8 cellular contexts compared by ENCODE assay signal in the genomic region with DNA sequence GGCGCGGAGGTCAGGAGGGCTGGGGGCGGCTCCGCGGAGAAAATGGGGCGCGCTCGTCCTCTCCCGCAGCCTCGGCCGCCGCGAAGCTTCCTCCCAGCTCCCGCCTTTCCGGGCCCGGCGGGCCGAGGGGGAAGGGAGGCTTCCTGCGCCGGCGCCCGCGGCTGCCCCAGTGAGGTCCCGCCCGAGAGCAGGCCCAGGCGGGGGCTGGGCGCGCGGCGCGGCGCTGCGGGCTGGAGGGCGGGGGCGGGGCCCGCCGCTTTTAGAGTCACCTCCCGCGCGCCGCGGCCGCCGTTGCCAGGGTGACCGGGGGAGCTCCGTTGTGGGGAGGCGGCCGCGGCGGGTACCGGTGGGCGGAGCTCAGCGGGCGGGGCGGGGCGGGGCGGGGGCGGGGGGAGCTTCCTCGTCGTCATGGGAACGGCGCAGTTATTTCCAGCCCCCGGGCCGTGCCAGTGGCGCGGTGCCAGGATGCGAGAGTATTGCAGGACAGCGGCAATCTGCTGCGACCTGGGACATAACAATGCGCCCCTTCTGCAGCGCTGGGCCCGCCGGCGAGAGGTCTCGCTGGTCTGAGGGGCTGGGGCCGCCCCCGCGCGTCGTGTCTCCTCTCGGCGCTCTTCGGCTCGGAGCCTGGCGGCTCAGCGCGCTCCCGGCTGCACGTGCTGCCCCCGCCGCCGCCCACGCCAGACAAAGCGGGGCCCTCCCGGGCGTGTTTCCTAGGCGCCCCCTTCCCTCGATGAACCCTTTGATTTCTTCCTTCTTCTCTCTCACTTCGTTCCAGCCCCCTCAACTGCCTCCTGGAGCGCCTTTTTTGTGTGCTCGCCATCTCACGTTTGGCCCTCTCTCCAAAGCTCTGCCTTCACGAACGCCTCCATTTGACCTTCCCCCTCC. TPM values are rescaled to one million over a fixed set of nuclear protein-coding genes. Genes with fewer than 3 reads are reported as not detected.
A peak's percentile ranks its signal among the peaks of the same experiment; 100 is the strongest.
DNase-seq lines count a peak whose midpoint lies in the region; ATAC-seq and TF ChIP-seq lines count a peak whose summit lies in the region.

No MANE protein-coding gene starts in this region.

- peak in 2 of 3 donors; percentile 40 to 78 for TF ChIP-seq POLR2A in spleen (IDR thresholded peaks at IDR 0.05)

- H3K4me1 Mint-ChIP-seq in WTC11, result peaks cover 83% of the 10 kb centered on the region

- POLR2A ChIA-PET in A673 (lab: Charles Lee; ENCODE audit: low non-redundant PET) (interaction anchor here (0.6 to 1.2 kb wide), 6 partner anchors 15 to 1613 kb away, joined by 3 to 11 read pairs (median 4); no protein-coding TSS in a partner anchor), WTC11 (lab: Charles Lee) (interaction anchor here (0.6 to 3.1 kb wide), 10 partner anchors 15 to 182 kb away, joined by 3 to 12 read pairs (median 4); a partner anchor contains a TSS)

- TF ChIP-seq CTCF in A673 (conservative IDR thresholded peaks at IDR 0.05; ENCODE audit: low read depth, low read length) (no peak), WTC11 (IDR thresholded peaks at IDR 0.05) (no peak), cardiac fibroblast (IDR thresholded peaks at IDR 0.05; ENCODE audit: low read depth, low read length) (no peak), spleen (IDR thresholded peaks at IDR 0.05 in 8 of 11, conservative IDR thresholded peaks at IDR 0.05 in 3 of 11) (peak in 1 of 11 experiments; percentile 8)

- 0 out of 2 replicates have a peak, but pooled peaks cover 3% of the 10 kb centered on the region for H3K9me3 Mint-ChIP-seq in WTC11

- H3K4me3 ChIP-seq in A673 (ENCODE audit: low read depth, low read length, poor library complexity, severe bottlenecking), result peak overlapping the region; percentile 70
- H3K4me3 ChIP-seq in cardiac fibroblast (replicated peaks in 1 of 2; ENCODE audit: low read depth in 2 of 2, low read length in 2 of 2), result peak overlapping the region; percentile 70 to 76
- H3K4me3 ChIP-seq in spleen, result peak overlapping the region; percentile 57 to 74 (median 68)

- H3K27ac ChIP-seq in A673 (ENCODE audit: low read depth, low read length, poor library complexity, severe bottlenecking) (peak overlapping the region; percentile 93), spleen (peak overlapping the region; percentile 77 to 93 (median 88))

- H3K27me3 Mint-ChIP-seq in WTC11 (ENCODE audit: low read depth), result peaks cover 73% of the 10 kb centered on the region

- WGBS in spleen, 5 donors, result 2 to 3% (median 2%) methylated on average over 50 to 104 of the region's 104 CpGs

- CTCF ChIA-PET in A673 (lab: Charles Lee) (interaction anchor here (0.6 to 1.3 kb wide), 5 partner anchors 9 to 1227 kb away, joined by 3 to 14 read pairs (median 8); no protein-coding TSS in a partner anchor), WTC11 (lab: Charles Lee) (interaction anchor here (0.8 to 2.4 kb wide), 15 partner anchors 10 to 182 kb away, joined by 3 to 27 read pairs (median 4); no protein-coding TSS in a partner anchor)

- no peaks in the 10 kb centered on the region for H3K36me3 Mint-ChIP-seq in WTC11

- H3K4me1 ChIP-seq in A673 (ENCODE audit: insufficient read depth, low read length, poor library complexity, severe bottlenecking), result peaks cover 59% of the 10 kb centered on the region
- H3K4me1 ChIP-seq in spleen, result peaks cover 29 to 75% (median 62%) of the 10 kb centered on the region in 6 donors

- ATAC-seq in GM18868 (IDR thresholded peaks at IDR 0.05; ENCODE audit: unreplicated experiment) (peak; percentile 78), HG03103 (IDR thresholded peaks at IDR 0.05; ENCODE audit: low read depth, unreplicated experiment) (peak; percentile 69), WTC11 (peak; percentile 63)

- no TSS peak for BruUV-seq in A673 (replicated peaks; lab: Mats Ljungman, UMichigan)

- intact Hi-C loops in A673 (cut with micrococcal nuclease; ENCODE audit: unreplicated experiment) (no loop called here), spleen (cut with DNase I; ENCODE audit: low total_unique reads) (no loop called here)

- no peaks in the 10 kb centered on the region for H3K27me3 ChIP-seq in A673 (replicated peaks; ENCODE audit: insufficient read depth, low read depth, low read length, poor library complexity)
- H3K27me3 ChIP-seq in spleen (replicated peaks in 1 of 7), result no peaks in the 10 kb centered on the region

- H3K36me3 ChIP-seq in A673 (ENCODE audit: insufficient read depth, low read length, poor library complexity, severe bottlenecking) (no peaks in the 10 kb centered on the region), spleen (no peaks in the 10 kb centered on the region)

- peak overlapping the region; percentile 85 for H3K4me3 Mint-ChIP-seq in WTC11

- no peak overlapping the region for H3K27ac Mint-ChIP-seq in WTC11

- no peaks in the 10 kb centered on the region for H3K9me3 ChIP-seq in A673 (ENCODE audit: low read depth, low read length, poor library complexity, severe bottlenecking)
- H3K9me3 ChIP-seq in spleen, result no peaks in the 10 kb centered on the region

- peak; percentile 97 for DNase-seq in A673 (ENCODE audit: low spot score)
- peak; percentile 97 for DNase-seq in NCI-H2196 (lab: John Stamatoyannopoulos, UW; ENCODE audit: unreplicated experiment)
- peak; percentile 89 for DNase-seq in WTC11 (ENCODE audit: low spot score)
- peak; percentile 89 to 94 for DNase-seq in cardiac fibroblast (ENCODE audit: low read depth in 2 of 2)
- peak; percentile 82 for DNase-seq in inferior parietal cortex (ENCODE audit: extremely low spot score)
- peak; percentile 99 for DNase-seq in spleen

TF ChIP-seq in WTC11, 78 proteins besides CTCF, POLR2A, EP300 and RAD21 (continues in another document):
- TF ChIP-seq NR3C1 (CRISPR knock-in tag; conservative IDR thresholded peaks at IDR 0.05; ENCODE audit: low read depth) (no peak), GRHL2 (CRISPR knock-in tag; IDR thresholded peaks at IDR 0.05; ENCODE audit: insufficient replicate concordance, severe bottlenecking) (no peak), ZBTB21 (CRISPR knock-in tag; IDR thresholded peaks at IDR 0.05; ENCODE audit: borderline replicate concordance) (0 out of 2 replicates have a peak, but pooled peaks have one; percentile 27), SP1 (CRISPR knock-in tag; conservative IDR thresholded peaks at IDR 0.05) (peak; percentile 54)
- TF ChIP-seq, protein P1, sequence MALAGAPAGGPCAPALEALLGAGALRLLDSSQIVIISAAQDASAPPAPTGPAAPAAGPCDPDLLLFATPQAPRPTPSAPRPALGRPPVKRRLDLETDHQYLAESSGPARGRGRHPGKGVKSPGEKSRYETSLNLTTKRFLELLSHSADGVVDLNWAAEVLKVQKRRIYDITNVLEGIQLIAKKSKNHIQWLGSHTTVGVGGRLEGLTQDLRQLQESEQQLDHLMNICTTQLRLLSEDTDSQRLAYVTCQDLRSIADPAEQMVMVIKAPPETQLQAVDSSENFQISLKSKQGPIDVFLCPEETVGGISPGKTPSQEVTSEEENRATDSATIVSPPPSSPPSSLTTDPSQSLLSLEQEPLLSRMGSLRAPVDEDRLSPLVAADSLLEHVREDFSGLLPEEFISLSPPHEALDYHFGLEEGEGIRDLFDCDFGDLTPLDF (CRISPR knock-in tag; IDR thresholded peaks at IDR 0.05), result 0 out of 2 replicates have a peak, but pooled peaks have one; percentile 79
- TF ChIP-seq, protein P2, sequence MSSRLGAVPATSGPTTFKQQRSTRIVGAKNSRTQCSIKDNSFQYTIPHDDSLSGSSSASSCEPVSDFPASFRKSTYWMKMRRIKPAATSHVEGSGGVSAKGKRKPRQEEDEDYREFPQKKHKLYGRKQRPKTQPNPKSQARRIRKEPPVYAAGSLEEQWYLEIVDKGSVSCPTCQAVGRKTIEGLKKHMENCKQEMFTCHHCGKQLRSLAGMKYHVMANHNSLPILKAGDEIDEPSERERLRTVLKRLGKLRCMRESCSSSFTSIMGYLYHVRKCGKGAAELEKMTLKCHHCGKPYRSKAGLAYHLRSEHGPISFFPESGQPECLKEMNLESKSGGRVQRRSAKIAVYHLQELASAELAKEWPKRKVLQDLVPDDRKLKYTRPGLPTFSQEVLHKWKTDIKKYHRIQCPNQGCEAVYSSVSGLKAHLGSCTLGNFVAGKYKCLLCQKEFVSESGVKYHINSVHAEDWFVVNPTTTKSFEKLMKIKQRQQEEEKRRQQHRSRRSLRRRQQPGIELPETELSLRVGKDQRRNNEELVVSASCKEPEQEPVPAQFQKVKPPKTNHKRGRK (CRISPR knock-in tag; IDR thresholded peaks at IDR 0.05; ENCODE audit: borderline replicate concordance), result no peak
- TF ChIP-seq, protein P3, sequence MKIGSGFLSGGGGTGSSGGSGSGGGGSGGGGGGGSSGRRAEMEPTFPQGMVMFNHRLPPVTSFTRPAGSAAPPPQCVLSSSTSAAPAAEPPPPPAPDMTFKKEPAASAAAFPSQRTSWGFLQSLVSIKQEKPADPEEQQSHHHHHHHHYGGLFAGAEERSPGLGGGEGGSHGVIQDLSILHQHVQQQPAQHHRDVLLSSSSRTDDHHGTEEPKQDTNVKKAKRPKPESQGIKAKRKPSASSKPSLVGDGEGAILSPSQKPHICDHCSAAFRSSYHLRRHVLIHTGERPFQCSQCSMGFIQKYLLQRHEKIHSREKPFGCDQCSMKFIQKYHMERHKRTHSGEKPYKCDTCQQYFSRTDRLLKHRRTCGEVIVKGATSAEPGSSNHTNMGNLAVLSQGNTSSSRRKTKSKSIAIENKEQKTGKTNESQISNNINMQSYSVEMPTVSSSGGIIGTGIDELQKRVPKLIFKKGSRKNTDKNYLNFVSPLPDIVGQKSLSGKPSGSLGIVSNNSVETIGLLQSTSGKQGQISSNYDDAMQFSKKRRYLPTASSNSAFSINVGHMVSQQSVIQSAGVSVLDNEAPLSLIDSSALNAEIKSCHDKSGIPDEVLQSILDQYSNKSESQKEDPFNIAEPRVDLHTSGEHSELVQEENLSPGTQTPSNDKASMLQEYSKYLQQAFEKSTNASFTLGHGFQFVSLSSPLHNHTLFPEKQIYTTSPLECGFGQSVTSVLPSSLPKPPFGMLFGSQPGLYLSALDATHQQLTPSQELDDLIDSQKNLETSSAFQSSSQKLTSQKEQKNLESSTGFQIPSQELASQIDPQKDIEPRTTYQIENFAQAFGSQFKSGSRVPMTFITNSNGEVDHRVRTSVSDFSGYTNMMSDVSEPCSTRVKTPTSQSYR (CRISPR knock-in tag; IDR thresholded peaks at IDR 0.05), result peak; percentile 47; the same call in 1 of the 2 replicates

RNA-seq across cellular contexts. Expression of a gene that starts 16.9 kb away (rescaled TPM):
- total RNA-seq in A673 (2021), result 25.5 and 28.2 TPM in 2 replicates
- 14.2 to 18.2 TPM (median 14.3 TPM) in 3 replicates for total RNA-seq in WTC11 (2021)
- total RNA-seq in spleen, result 10 to 100 TPM; 33.4 to 62.3 (median 40.8) TPM
- 10 to 100 TPM; 21.3 to 33.9 (median 32.7) TPM for polyA plus RNA-seq in spleen

Comparison
In these comparisons a context has a peak if more than half of its experiments do, and no peak if none do; other contexts are left out.
1. Peak in every context shown above with its lines: DNase-seq, ATAC-seq, H3K4me3 ChIP-seq and H3K27ac ChIP-seq.